In genomic region chr1:7313081-7313546, GRCh38 we compare ENCODE assay signal across 12 cellular contexts.
DNase-seq lines count a peak whose midpoint lies in the region; ATAC-seq and TF ChIP-seq lines count a peak whose summit lies in the region.
"Had no signal": no experiment of that assay in that cellular context is flagged by ENCODE, and none has a peak within 500 bp of the region (broad histone marks: within the 10 kb centered on the region; RNA-seq: fewer than 3 reads in every experiment).

No MANE protein-coding gene starts in this region.

- H3K27me3 ChIP-seq in Panc1 (ENCODE audit: control insufficient read depth, insufficient read depth, low read length) (no peaks in the 10 kb centered on the region), Karpas-422 (ENCODE audit: low read length) (no peaks in the 10 kb centered on the region)

- no peak; the same call in 1 of the 2 replicates for ATAC-seq in Panc1
- ATAC-seq: left lobe of liver had no signal

- peak overlapping the region; percentile 65 for H3K27ac Mint-ChIP-seq in HFFc6
- H3K27ac Mint-ChIP-seq: neural progenitor cell had no signal

- no peak overlapping the region for H3K9ac ChIP-seq in Karpas-422 (ENCODE audit: low read length)
- H3K9ac ChIP-seq: neural progenitor cell had no signal

- peak overlapping the region; percentile 61 for H3K4me3 Mint-ChIP-seq in HFFc6
- H3K4me3 Mint-ChIP-seq: neural progenitor cell had no signal

- peaks cover 10% of the 10 kb centered on the region for H3K9me3 Mint-ChIP-seq in HFFc6
- H3K9me3 Mint-ChIP-seq: neural progenitor cell had no signal

- intact Hi-C loops in Panc1 (cut with micrococcal nuclease; ENCODE audit: unreplicated experiment) = no loop called here

- POLR2A ChIA-PET in Panc1 (lab: Charles Lee) = interaction anchor here (0.6 kb wide), 1 partner anchor 133 kb away, joined by 5 read pairs; no protein-coding TSS in a partner anchor

- no peaks in the 10 kb centered on the region for H3K4me1 ChIP-seq in Panc1 (ENCODE audit: control insufficient read depth, insufficient read depth, low read length)
- H3K4me1 ChIP-seq in Karpas-422 (ENCODE audit: low read length) = no peaks in the 10 kb centered on the region

- H3K9me3 ChIP-seq in Panc1 (ENCODE audit: control insufficient read depth, insufficient read depth, low read depth, low read length) (peaks cover 8% of the 10 kb centered on the region; the same call in 1 of the 2 replicates), Karpas-422 (ENCODE audit: low read length) (no peaks in the 10 kb centered on the region)

- peaks cover 9% of the 10 kb centered on the region for H3K36me3 Mint-ChIP-seq in HFFc6 (ENCODE audit: low read depth)
- H3K36me3 Mint-ChIP-seq: neural progenitor cell had no signal

- in situ Hi-C loops in Panc1 (cut with HindIII; ENCODE audit: low pct_unique_long_range_greater_than_20kb, low sequenced_read_pairs) = no loop called here

- H3K4me1 Mint-ChIP-seq in HFFc6 (ENCODE audit: low read depth) = peaks cover 47% of the 10 kb centered on the region
- H3K4me1 Mint-ChIP-seq: neural progenitor cell had no signal

- H4K20me1 ChIP-seq in Karpas-422 (ENCODE audit: insufficient read depth, low read depth, low read length) = no peaks in the 10 kb centered on the region

- no peaks in the 10 kb centered on the region for H3K27me3 Mint-ChIP-seq in HFFc6 (ENCODE audit: insufficient read depth)

- H2AFZ ChIP-seq in Karpas-422 (ENCODE audit: low read length) = no peak overlapping the region
- H2AFZ ChIP-seq: neural progenitor cell had no signal

- no peak overlapping the region for H3K4me2 ChIP-seq in Karpas-422 (ENCODE audit: low read depth, low read length, poor library complexity, severe bottlenecking)
- H3K4me2 ChIP-seq: neural progenitor cell had no signal

- no peaks in the 10 kb centered on the region for H3K9me2 ChIP-seq in Karpas-422 (replicated peaks; ENCODE audit: insufficient read depth, low read length)

- CTCF ChIA-PET in Panc1 (lab: Charles Lee) = no interaction called here

- BruUV-seq in Panc1 (replicated peaks; lab: Mats Ljungman, UMichigan) = no TSS peak

- H3K4me3 ChIP-seq in Panc1 (ENCODE audit: low read depth in 2 of 2, low read length in 2 of 2) = no peak overlapping the region
- H3K4me3 ChIP-seq in epithelial cell of esophagus (ENCODE audit: low read length) = no peak overlapping the region
- no peak overlapping the region for H3K4me3 ChIP-seq in Karpas-422 (ENCODE audit: low read length)
- H3K4me3 ChIP-seq: neural progenitor cell had no signal

- no peak for TF ChIP-seq CTCF in HFFc6 (IDR thresholded peaks at IDR 0.05)
- no peak for TF ChIP-seq CTCF in Panc1 (IDR thresholded peaks at IDR 0.05)
- TF ChIP-seq CTCF in epithelial cell of esophagus (IDR thresholded peaks at IDR 0.05; ENCODE audit: insufficient read depth, low read depth, low read length, missing control alignments) = no peak

- H3K79me2 ChIP-seq in Karpas-422 (ENCODE audit: low read length) = no peaks in the 10 kb centered on the region

- H3K27ac ChIP-seq in Panc1 (ENCODE audit: low read length) (0 out of 2 replicates have a peak overlapping the region, but pooled peaks have one; percentile 6), Karpas-422 (ENCODE audit: low read length) (no peak overlapping the region)
- H3K27ac ChIP-seq: neural progenitor cell had no signal

- H3K36me3 ChIP-seq in Panc1 (ENCODE audit: control insufficient read depth, insufficient read depth, low read length) = no peaks in the 10 kb centered on the region
- no peaks in the 10 kb centered on the region for H3K36me3 ChIP-seq in Karpas-422 (ENCODE audit: insufficient read depth, low read length)
- H3K36me3 ChIP-seq: neural progenitor cell had no signal

- peak; percentile 22 for DNase-seq in HFFc6
- no peak for DNase-seq in Panc1 (ENCODE audit: low read depth, low spot score)
- DNase-seq in epithelial cell of esophagus (ENCODE audit: low read depth) = peak; percentile 60
- DNase-seq in pons (ENCODE audit: low spot score) = peak; percentile 75
- no peak for DNase-seq in occipital lobe (lab: John Stamatoyannopoulos, UW)
- DNase-seq in SKM-1 treated with dmso at 0.1 percent for 144 hours (lab: John Stamatoyannopoulos, UW; ENCODE audit: unreplicated experiment) = no peak
- DNase-seq in Karpas-422 = no peak
- no peak for DNase-seq in NCI-H1436 treated with DMSO at 0.1 percent for 48 hours (lab: John Stamatoyannopoulos, UW)
- DNase-seq: activated CD4-positive, alpha-beta T cell treated with anti-CD3 and anti-CD28 coated beads, Interleukin-2, amount 50 U/mL, for 1 hour; NCI-H2171 treated with DMSO at 0.1 percent for 48 hours had no signal

Comparison
In these comparisons a context has a peak if more than half of its experiments do, and no peak if none do; other contexts are left out.
1. DNase-seq: peak in HFFc6 (single experiment), epithelial cell of esophagus (single experiment) and pons (single experiment); none in Panc1 (single experiment), occipital lobe (single experiment), SKM-1 treated with dmso at 0.1 percent for 144 hours (single experiment), Karpas-422 (single experiment) and NCI-H1436 treated with DMSO at 0.1 percent for 48 hours (single experiment).